ENCODE assay signal across 8 cellular contexts in the genomic region with DNA sequence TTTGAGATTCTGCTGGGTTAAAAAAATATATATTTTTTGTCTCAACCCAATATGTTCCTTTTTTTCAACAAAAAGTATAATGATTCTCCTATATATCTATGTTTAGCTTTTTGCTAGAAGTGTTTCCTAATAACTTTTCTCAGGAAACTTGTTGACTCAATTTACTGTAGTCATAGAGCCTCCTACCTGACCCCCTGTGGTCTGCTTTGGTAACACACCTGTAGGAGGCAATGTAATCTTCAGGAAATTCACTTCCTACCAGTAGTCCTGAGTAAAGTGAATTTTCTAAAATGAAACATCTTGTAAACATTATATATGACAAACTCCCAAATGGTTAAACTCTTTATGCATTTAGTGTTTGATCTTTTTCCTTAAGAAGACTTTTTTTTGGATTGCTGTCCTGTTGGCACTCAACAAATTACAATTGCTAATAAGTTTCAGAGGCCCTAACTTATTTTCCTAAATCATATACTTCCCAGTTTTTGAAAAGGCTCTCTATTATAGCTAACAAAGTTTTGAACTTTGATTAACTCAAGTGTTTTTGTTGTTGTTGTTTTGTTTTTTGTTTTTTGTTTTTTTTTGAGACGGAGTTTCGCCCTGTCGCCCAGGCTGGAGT.
DNase-seq lines count a peak whose midpoint lies in the region; ATAC-seq and TF ChIP-seq lines count a peak whose summit lies in the region.

No MANE protein-coding gene starts in this region.

- ATAC-seq in GM18517 (IDR thresholded peaks at IDR 0.05; ENCODE audit: unreplicated experiment), result no peak

- H3K4me1 Mint-ChIP-seq in osteocyte (ENCODE audit: unreplicated experiment), result peaks cover 36% of the 10 kb centered on the region

- peak; percentile 23 for DNase-seq in 8988T
- peak; percentile 63 for DNase-seq in NCI-H82 (lab: John Stamatoyannopoulos, UW)
- peak; percentile 2 for DNase-seq in central memory CD4-positive, alpha-beta T cell
- no peak for DNase-seq in osteocyte (ENCODE audit: extremely low spot score, unreplicated experiment)
- no peak for DNase-seq in ecto neural progenitor cell (ENCODE audit: low spot score)
- DNase-seq in hypothalamus (lab: John Stamatoyannopoulos, UW), result no peak

- TF ChIP-seq CTCF in GM12872 (IDR thresholded peaks at IDR 0.05; ENCODE audit: insufficient read depth, low read depth, low read length) (peak; percentile 66), osteocyte (IDR thresholded peaks at IDR 0.05) (peak; percentile 36)

- H3K36me3 Mint-ChIP-seq in osteocyte (ENCODE audit: unreplicated experiment), result no peaks in the 10 kb centered on the region

- H3K27me3 Mint-ChIP-seq in osteocyte (ENCODE audit: unreplicated experiment), result no peaks in the 10 kb centered on the region

- H3K4me3 Mint-ChIP-seq in osteocyte (ENCODE audit: unreplicated experiment), result no peak overlapping the region

- H3K9me3 Mint-ChIP-seq in osteocyte (ENCODE audit: unreplicated experiment), result no peaks in the 10 kb centered on the region

- H3K27ac Mint-ChIP-seq in osteocyte (ENCODE audit: unreplicated experiment), result no peak overlapping the region

Comparison
In these comparisons a context has a peak if more than half of its experiments do, and no peak if none do; other contexts are left out.
1. DNase-seq: peak in 8988T (single experiment), NCI-H82 (single experiment) and central memory CD4-positive, alpha-beta T cell (single experiment); none in osteocyte (single experiment), ecto neural progenitor cell (single experiment) and hypothalamus (0 of 51).